In the genomic region with DNA sequence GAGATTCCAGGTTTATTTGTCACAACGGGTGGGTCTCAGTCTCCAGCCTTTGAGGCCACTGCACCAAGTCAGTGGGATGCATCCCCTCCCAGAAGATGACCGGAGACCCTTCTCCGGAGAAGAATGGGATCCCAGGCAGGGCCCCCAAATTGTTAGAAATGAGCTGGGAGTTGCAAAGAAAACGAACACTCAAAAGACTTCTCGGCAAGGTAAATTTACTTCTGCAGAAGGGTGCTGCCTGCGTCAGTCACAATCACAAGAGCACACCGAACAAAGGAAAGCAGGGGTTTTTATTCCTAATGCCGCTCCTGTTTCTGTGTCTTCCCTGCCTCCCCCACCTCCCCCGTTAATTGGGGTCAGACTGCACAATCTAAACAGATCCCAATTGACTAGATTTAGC, we compare ENCODE assay signal across 1 cellular context.
TF ChIP-seq lines count a peak whose summit lies in the region.

No MANE protein-coding gene starts in this region.

TF ChIP-seq in K562, 482 proteins besides CTCF, POLR2A, EP300 and RAD21 (continued from another document):
- TF ChIP-seq, protein P1, sequence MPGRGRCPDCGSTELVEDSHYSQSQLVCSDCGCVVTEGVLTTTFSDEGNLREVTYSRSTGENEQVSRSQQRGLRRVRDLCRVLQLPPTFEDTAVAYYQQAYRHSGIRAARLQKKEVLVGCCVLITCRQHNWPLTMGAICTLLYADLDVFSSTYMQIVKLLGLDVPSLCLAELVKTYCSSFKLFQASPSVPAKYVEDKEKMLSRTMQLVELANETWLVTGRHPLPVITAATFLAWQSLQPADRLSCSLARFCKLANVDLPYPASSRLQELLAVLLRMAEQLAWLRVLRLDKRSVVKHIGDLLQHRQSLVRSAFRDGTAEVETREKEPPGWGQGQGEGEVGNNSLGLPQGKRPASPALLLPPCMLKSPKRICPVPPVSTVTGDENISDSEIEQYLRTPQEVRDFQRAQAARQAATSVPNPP (IDR thresholded peaks at IDR 0.05; ENCODE audit: borderline replicate concordance, insufficient read depth, insufficient read length), result no peak
- TF ChIP-seq ILF3 (IDR thresholded peaks at IDR 0.05; ENCODE audit: borderline replicate concordance) (no peak), EZH2 (IDR thresholded peaks at IDR 0.05; ENCODE audit: borderline replicate concordance, low read depth, low read length) (no peak), TRIM24 (IDR thresholded peaks at IDR 0.05) (peak in 1 of 2 experiments; percentile 44; a peak in 1 of 4 replicates), SMAD4 (CRISPR knock-in tag; conservative IDR thresholded peaks at IDR 0.05) (no peak), ZNF644 (tag; IDR thresholded peaks at IDR 0.05; ENCODE audit: low read depth) (no peak), NCOA6 (IDR thresholded peaks at IDR 0.05) (no peak), ZKSCAN8 (CRISPR knock-in tag; IDR thresholded peaks at IDR 0.05) (no peak), SMARCE1 (IDR thresholded peaks at IDR 0.05) (no peak), FOXA3 (CRISPR knock-in tag; conservative IDR thresholded peaks at IDR 0.05 in 1 of 2, IDR thresholded peaks at IDR 0.05 in 1 of 2) (no peak), TCF7 (IDR thresholded peaks at IDR 0.05; ENCODE audit: borderline replicate concordance) (no peak), CBX5 (IDR thresholded peaks at IDR 0.05; ENCODE audit: borderline replicate concordance, low read depth) (peak; percentile 87), TRIM28 (IDR thresholded peaks at IDR 0.05) (peak; percentile 86), RUNX1 (IDR thresholded peaks at IDR 0.05; ENCODE audit: low read depth) (no peak), ZNF76 (CRISPR knock-in tag; IDR thresholded peaks at IDR 0.05; ENCODE audit: borderline replicate concordance) (no peak), CBX3 (IDR thresholded peaks at IDR 0.05; ENCODE audit: borderline replicate concordance in 1 of 2, low read length in 2 of 2) (peak in 1 of 2 experiments; percentile 91; a peak in 2 of 3 replicates), MEF2D (tag; conservative IDR thresholded peaks at IDR 0.05; ENCODE audit: low read depth) (no peak), TFAM (CRISPR knock-in tag; conservative IDR thresholded peaks at IDR 0.05) (no peak), ETV6 (IDR thresholded peaks at IDR 0.05; ENCODE audit: borderline replicate concordance in 1 of 2, low read depth in 2 of 2, low read length in 1 of 2) (no peak), ETV6 (CRISPR knock-in tag; IDR thresholded peaks at IDR 0.05; ENCODE audit: borderline replicate concordance) (no peak), DMBX1 (CRISPR knock-in tag; IDR thresholded peaks at IDR 0.05; ENCODE audit: borderline replicate concordance) (no peak), PHF20 (IDR thresholded peaks at IDR 0.05; ENCODE audit: partially characterized antibody) (no peak)
- TF ChIP-seq, protein P2, sequence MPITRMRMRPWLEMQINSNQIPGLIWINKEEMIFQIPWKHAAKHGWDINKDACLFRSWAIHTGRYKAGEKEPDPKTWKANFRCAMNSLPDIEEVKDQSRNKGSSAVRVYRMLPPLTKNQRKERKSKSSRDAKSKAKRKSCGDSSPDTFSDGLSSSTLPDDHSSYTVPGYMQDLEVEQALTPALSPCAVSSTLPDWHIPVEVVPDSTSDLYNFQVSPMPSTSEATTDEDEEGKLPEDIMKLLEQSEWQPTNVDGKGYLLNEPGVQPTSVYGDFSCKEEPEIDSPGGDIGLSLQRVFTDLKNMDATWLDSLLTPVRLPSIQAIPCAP (CRISPR knock-in tag; IDR thresholded peaks at IDR 0.05; ENCODE audit: borderline replicate concordance), result no peak
- TF ChIP-seq, protein P3, sequence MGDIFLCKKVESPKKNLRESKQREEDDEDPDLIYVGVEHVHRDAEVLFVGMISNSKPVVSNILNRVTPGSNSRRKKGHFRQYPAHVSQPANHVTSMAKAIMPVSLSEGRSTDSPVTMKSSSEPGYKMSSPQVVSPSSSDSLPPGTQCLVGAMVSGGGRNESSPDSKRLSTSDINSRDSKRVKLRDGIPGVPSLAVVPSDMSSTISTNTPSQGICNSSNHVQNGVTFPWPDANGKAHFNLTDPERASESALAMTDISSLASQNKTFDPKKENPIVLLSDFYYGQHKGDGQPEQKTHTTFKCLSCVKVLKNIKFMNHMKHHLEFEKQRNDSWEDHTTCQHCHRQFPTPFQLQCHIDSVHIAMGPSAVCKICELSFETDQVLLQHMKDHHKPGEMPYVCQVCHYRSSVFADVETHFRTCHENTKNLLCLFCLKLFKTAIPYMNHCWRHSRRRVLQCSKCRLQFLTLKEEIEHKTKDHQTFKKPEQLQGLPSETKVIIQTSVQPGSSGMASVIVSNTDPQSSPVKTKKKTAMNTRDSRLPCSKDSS (IDR thresholded peaks at IDR 0.05; ENCODE audit: low read depth, partially characterized antibody), result peak; percentile 84
- TF ChIP-seq, protein P4, sequence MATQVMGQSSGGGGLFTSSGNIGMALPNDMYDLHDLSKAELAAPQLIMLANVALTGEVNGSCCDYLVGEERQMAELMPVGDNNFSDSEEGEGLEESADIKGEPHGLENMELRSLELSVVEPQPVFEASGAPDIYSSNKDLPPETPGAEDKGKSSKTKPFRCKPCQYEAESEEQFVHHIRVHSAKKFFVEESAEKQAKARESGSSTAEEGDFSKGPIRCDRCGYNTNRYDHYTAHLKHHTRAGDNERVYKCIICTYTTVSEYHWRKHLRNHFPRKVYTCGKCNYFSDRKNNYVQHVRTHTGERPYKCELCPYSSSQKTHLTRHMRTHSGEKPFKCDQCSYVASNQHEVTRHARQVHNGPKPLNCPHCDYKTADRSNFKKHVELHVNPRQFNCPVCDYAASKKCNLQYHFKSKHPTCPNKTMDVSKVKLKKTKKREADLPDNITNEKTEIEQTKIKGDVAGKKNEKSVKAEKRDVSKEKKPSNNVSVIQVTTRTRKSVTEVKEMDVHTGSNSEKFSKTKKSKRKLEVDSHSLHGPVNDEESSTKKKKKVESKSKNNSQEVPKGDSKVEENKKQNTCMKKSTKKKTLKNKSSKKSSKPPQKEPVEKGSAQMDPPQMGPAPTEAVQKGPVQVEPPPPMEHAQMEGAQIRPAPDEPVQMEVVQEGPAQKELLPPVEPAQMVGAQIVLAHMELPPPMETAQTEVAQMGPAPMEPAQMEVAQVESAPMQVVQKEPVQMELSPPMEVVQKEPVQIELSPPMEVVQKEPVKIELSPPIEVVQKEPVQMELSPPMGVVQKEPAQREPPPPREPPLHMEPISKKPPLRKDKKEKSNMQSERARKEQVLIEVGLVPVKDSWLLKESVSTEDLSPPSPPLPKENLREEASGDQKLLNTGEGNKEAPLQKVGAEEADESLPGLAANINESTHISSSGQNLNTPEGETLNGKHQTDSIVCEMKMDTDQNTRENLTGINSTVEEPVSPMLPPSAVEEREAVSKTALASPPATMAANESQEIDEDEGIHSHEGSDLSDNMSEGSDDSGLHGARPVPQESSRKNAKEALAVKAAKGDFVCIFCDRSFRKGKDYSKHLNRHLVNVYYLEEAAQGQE (CRISPR knock-in tag; IDR thresholded peaks at IDR 0.05; ENCODE audit: low read depth), result no peak
- TF ChIP-seq, protein P5, sequence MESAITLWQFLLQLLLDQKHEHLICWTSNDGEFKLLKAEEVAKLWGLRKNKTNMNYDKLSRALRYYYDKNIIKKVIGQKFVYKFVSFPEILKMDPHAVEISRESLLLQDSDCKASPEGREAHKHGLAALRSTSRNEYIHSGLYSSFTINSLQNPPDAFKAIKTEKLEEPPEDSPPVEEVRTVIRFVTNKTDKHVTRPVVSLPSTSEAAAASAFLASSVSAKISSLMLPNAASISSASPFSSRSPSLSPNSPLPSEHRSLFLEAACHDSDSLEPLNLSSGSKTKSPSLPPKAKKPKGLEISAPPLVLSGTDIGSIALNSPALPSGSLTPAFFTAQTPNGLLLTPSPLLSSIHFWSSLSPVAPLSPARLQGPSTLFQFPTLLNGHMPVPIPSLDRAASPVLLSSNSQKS (CRISPR knock-in tag; IDR thresholded peaks at IDR 0.05), result no peak
- TF ChIP-seq, protein P6, sequence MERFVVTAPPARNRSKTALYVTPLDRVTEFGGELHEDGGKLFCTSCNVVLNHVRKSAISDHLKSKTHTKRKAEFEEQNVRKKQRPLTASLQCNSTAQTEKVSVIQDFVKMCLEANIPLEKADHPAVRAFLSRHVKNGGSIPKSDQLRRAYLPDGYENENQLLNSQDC (CRISPR knock-in tag; IDR thresholded peaks at IDR 0.05), result no peak
